Comparison of ENCODE assay signal across 1 cellular context in genomic region chr3:168094877-168095610, GRCh38.
TF ChIP-seq lines count a peak whose summit lies in the region.

No MANE protein-coding gene starts in this region.

TF ChIP-seq in K562, 482 proteins besides CTCF, POLR2A, EP300 and RAD21 (continued from another document and continues in another):
- TF ChIP-seq KDM5B (IDR thresholded peaks at IDR 0.05; ENCODE audit: insufficient replicate concordance, low read depth, low read length) (peak; percentile 66), BRD4 (IDR thresholded peaks at IDR 0.05) (peak; percentile 49; the same call in 1 of the 2 replicates), PTBP1 (IDR thresholded peaks at IDR 0.05; ENCODE audit: low read depth, low read length) (no peak), ZBTB40 (IDR thresholded peaks at IDR 0.05) (no peak), ZBTB40 (CRISPR knock-in tag; IDR thresholded peaks at IDR 0.05) (no peak), ZNF695 (CRISPR knock-in tag; IDR thresholded peaks at IDR 0.05) (no peak), NFIC (IDR thresholded peaks at IDR 0.05) (no peak), E2F3 (CRISPR knock-in tag; IDR thresholded peaks at IDR 0.05) (no peak), SP2 (IDR thresholded peaks at IDR 0.05; ENCODE audit: extremely low read depth, low read depth, low read length, poor library complexity, severe bottlenecking) (no peak), BRD9 (IDR thresholded peaks at IDR 0.05; ENCODE audit: low read depth, partially characterized antibody) (no peak), ATF3 (IDR thresholded peaks at IDR 0.05) (no peak), ATF3 (CRISPR knock-in tag; conservative IDR thresholded peaks at IDR 0.05) (0 out of 2 replicates have a peak, but pooled peaks have one; percentile 43), FOXK2 (conservative IDR thresholded peaks at IDR 0.05 in 1 of 2, IDR thresholded peaks at IDR 0.05 in 1 of 2; ENCODE audit: low read depth in 2 of 2) (no peak), ZNF282 (CRISPR knock-in tag; IDR thresholded peaks at IDR 0.05) (no peak), MLLT1 (IDR thresholded peaks at IDR 0.05) (peak in 1 of 2 experiments; percentile 15; a peak in 1 of 4 replicates), ZBTB9 (CRISPR knock-in tag; IDR thresholded peaks at IDR 0.05) (no peak), ZNF512 (tag; IDR thresholded peaks at IDR 0.05) (no peak)
- TF ChIP-seq, protein P1, sequence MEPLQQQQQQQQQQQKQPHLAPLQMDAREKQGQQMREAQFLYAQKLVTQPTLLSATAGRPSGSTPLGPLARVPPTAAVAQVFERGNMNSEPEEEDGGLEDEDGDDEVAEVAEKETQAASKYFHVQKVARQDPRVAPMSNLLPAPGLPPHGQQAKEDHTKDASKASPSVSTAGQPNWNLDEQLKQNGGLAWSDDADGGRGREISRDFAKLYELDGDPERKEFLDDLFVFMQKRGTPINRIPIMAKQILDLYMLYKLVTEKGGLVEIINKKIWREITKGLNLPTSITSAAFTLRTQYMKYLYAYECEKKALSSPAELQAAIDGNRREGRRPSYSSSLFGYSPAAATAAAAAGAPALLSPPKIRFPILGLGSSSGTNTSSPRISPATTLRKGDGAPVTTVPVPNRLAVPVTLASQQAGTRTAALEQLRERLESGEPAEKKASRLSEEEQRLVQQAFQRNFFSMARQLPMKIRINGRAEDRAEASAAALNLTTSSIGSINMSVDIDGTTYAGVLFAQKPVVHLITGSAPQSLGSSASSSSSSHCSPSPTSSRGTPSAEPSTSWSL (CRISPR knock-in tag; IDR thresholded peaks at IDR 0.05; ENCODE audit: borderline replicate concordance) = no peak
- TF ChIP-seq, protein P2, sequence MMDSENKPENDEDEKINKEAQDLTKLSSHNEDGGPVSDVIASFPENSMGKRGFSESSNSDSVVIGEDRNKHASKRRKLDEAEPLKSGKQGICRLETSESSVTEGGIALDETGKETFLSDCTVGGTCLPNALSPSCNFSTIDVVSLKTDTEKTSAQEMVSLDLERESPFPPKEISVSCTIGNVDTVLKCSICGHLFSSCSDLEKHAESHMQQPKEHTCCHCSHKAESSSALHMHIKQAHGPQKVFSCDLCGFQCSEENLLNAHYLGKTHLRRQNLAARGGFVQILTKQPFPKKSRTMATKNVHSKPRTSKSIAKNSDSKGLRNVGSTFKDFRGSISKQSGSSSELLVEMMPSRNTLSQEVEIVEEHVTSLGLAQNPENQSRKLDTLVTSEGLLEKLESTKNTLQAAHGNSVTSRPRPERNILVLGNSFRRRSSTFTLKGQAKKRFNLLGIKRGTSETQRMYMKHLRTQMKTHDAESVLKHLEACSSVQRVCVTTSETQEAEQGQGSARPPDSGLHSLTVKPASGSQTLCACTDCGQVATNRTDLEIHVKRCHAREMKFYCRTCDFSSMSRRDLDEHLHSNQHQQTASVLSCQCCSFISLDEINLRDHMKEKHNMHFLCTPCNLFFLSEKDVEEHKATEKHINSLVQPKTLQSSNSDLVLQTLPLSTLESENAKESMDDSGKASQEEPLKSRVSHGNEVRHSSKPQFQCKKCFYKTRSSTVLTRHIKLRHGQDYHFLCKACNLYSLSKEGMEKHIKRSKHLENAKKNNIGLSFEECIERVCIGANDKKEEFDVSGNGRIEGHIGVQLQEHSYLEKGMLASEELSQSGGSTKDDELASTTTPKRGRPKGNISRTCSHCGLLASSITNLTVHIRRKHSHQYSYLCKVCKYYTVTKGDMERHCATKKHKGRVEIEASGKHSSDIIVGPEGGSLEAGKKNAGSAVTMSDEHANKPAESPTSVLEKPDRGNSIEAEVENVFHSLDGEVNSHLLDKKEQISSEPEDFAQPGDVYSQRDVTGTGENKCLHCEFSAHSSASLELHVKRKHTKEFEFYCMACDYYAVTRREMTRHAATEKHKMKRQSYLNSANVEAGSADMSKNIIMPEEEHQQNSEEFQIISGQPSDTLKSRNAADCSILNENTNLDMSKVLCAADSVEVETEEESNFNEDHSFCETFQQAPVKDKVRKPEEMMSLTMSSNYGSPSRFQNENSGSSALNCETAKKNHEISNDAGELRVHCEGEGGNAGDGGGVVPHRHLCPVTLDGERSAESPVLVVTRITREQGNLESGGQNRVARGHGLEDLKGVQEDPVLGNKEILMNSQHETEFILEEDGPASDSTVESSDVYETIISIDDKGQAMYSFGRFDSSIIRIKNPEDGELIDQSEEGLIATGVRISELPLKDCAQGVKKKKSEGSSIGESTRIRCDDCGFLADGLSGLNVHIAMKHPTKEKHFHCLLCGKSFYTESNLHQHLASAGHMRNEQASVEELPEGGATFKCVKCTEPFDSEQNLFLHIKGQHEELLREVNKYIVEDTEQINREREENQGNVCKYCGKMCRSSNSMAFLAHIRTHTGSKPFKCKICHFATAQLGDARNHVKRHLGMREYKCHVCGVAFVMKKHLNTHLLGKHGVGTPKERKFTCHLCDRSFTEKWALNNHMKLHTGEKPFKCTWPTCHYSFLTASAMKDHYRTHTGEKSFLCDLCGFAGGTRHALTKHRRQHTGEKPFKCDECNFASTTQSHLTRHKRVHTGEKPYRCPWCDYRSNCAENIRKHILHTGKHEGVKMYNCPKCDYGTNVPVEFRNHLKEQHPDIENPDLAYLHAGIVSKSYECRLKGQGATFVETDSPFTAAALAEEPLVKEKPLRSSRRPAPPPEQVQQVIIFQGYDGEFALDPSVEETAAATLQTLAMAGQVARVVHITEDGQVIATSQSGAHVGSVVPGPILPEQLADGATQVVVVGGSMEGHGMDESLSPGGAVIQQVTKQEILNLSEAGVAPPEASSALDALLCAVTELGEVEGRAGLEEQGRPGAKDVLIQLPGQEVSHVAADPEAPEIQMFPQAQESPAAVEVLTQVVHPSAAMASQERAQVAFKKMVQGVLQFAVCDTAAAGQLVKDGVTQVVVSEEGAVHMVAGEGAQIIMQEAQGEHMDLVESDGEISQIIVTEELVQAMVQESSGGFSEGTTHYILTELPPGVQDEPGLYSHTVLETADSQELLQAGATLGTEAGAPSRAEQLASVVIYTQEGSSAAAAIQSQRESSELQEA (IDR thresholded peaks at IDR 0.05; ENCODE audit: low read depth) = no peak
- TF ChIP-seq, protein P3, sequence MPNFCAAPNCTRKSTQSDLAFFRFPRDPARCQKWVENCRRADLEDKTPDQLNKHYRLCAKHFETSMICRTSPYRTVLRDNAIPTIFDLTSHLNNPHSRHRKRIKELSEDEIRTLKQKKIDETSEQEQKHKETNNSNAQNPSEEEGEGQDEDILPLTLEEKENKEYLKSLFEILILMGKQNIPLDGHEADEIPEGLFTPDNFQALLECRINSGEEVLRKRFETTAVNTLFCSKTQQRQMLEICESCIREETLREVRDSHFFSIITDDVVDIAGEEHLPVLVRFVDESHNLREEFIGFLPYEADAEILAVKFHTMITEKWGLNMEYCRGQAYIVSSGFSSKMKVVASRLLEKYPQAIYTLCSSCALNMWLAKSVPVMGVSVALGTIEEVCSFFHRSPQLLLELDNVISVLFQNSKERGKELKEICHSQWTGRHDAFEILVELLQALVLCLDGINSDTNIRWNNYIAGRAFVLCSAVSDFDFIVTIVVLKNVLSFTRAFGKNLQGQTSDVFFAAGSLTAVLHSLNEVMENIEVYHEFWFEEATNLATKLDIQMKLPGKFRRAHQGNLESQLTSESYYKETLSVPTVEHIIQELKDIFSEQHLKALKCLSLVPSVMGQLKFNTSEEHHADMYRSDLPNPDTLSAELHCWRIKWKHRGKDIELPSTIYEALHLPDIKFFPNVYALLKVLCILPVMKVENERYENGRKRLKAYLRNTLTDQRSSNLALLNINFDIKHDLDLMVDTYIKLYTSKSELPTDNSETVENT (CRISPR knock-in tag; IDR thresholded peaks at IDR 0.05) = no peak
- TF ChIP-seq, protein P4, sequence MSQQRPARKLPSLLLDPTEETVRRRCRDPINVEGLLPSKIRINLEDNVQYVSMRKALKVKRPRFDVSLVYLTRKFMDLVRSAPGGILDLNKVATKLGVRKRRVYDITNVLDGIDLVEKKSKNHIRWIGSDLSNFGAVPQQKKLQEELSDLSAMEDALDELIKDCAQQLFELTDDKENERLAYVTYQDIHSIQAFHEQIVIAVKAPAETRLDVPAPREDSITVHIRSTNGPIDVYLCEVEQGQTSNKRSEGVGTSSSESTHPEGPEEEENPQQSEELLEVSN (IDR thresholded peaks at IDR 0.05; ENCODE audit: borderline replicate concordance in 1 of 2, extremely low read depth in 1 of 2, insufficient read depth in 1 of 2, insufficient read length in 1 of 2, low read depth in 1 of 2, low read length in 1 of 2, poor library complexity in 1 of 2, severe bottlenecking in 1 of 2) = peak; percentile 58 to 84
